In the genomic region with DNA sequence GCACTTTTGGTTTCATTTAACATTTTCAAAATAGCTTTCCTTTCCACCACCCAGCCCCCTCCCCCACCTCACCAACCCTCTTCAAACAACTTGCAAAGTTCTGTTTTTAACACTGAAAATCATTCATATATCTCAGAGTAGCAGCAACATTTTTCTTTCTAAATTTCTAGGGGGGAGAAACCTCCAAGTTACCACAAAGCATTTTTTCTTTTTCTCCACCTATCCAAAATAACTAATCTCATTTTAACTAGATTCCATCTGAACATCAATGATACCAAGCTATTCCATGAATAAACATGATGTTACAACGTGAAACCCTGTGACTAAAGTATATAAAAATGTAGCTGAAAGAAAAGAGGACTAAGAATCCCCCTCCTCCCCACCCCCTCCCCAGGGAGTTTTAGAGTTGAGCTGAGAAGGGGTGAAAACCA, we compare ENCODE assay signal across 11 cellular contexts. TPM values are rescaled to one million over a fixed set of nuclear protein-coding genes. Genes with fewer than 3 reads are reported as not detected.
A peak's percentile ranks its signal among the peaks of the same experiment; 100 is the strongest.
DNase-seq lines count a peak whose midpoint lies in the region; ATAC-seq and TF ChIP-seq lines count a peak whose summit lies in the region.
"Had no signal": no experiment of that assay in that cellular context is flagged by ENCODE, and none has a peak within 500 bp of the region (broad histone marks: within the 10 kb centered on the region; RNA-seq: fewer than 3 reads in every experiment).

No MANE protein-coding gene starts in this region.

- TF ChIP-seq CTCF in AG10803 (conservative IDR thresholded peaks at IDR 0.05; ENCODE audit: low read length) (no peak), HFF-Myc (IDR thresholded peaks at IDR 0.05; ENCODE audit: low read depth, low read length, missing control alignments) (no peak), GM13976 (IDR thresholded peaks at IDR 0.05; ENCODE audit: borderline replicate concordance, control extremely low read depth, extremely low read depth, insufficient read depth, missing control alignments) (no peak)

- H3K27ac Mint-ChIP-seq in natural killer cell treated with Interleukin-12 subunit alpha and Interleukin-12 subunit beta and Interleukin-15 and Interleukin-18, amount 100 ng/mL, for 72 hours, result peak overlapping the region; percentile 76 to 83

- peaks cover 51 to 63% of the 10 kb centered on the region in 2 donors for H3K4me1 Mint-ChIP-seq in natural killer cell treated with Interleukin-12 subunit alpha and Interleukin-12 subunit beta and Interleukin-15 and Interleukin-18, amount 100 ng/mL, for 72 hours (ENCODE audit: low read depth in 2 of 2)

- H3K36me3 Mint-ChIP-seq in natural killer cell treated with Interleukin-12 subunit alpha and Interleukin-12 subunit beta and Interleukin-15 and Interleukin-18, amount 100 ng/mL, for 72 hours, result peaks cover 4% of the 10 kb centered on the region

- ATAC-seq in natural killer cell treated with Interleukin-12 subunit alpha and Interleukin-12 subunit beta and Interleukin-15 and Interleukin-18, amount 100 ng/mL, for 72 hours, result peak; percentile 41 to 45
- no peak for ATAC-seq in sciatic nerve

- intact Hi-C loops in sciatic nerve (cut with DNase I), result no loop called here

- no peaks in the 10 kb centered on the region for H3K9me3 Mint-ChIP-seq in natural killer cell treated with Interleukin-12 subunit alpha and Interleukin-12 subunit beta and Interleukin-15 and Interleukin-18, amount 100 ng/mL, for 72 hours

- H3K4me3 Mint-ChIP-seq in natural killer cell treated with Interleukin-12 subunit alpha and Interleukin-12 subunit beta and Interleukin-15 and Interleukin-18, amount 100 ng/mL, for 72 hours, result peak overlapping the region; percentile 67

- no peaks in the 10 kb centered on the region for H3K27me3 Mint-ChIP-seq in natural killer cell treated with Interleukin-12 subunit alpha and Interleukin-12 subunit beta and Interleukin-15 and Interleukin-18, amount 100 ng/mL, for 72 hours

- in situ Hi-C loops in GM13976 (cut with MboI; ENCODE audit: low sequenced_read_pairs, unreplicated experiment), result no loop called here

- H3K4me3 ChIP-seq in AG10803 (ENCODE audit: low read length) (peak overlapping the region; percentile 34), HFF-Myc (replicated peaks; ENCODE audit: low read depth, low read length) (peak overlapping the region; percentile 22)

- DNase-seq in AG10803 (ENCODE audit: low read depth) (peak; percentile 59), HFF-Myc (ENCODE audit: extremely low read depth, low read depth) (no peak), dedifferentiated amniotic fluid mesenchymal stem cell (ENCODE audit: extremely low spot score) (peak; percentile 50), middle frontal gyrus (ENCODE audit: extremely low spot score, low spot score) (no peak), DMS79 (lab: John Stamatoyannopoulos, UW) (no peak), sciatic nerve (ENCODE audit: low spot score) (no peak), GM13976 (ENCODE audit: low spot score) (no peak)
- DNase-seq in natural killer cell treated with Interleukin-12 subunit alpha and Interleukin-12 subunit beta and Interleukin-15 and Interleukin-18, amount 100 ng/mL, for 72 hours (ENCODE audit: low spot score), result no peak
- DNase-seq: DMS 273 treated with DMSO at 0.1 percent for 48 hours; NCI-H345; stimulated activated CD4-positive, alpha-beta T cell treated with anti-CD3 and anti-CD28 coated beads, Interleukin-2, amount 100 ng/mL, for 48 hours had no signal

RNA-seq across cellular contexts. Expression of gene LDB2, which starts 5.3 kb away (rescaled TPM):
- total RNA-seq in natural killer cell treated with Interleukin-12 subunit alpha and Interleukin-12 subunit beta and Interleukin-15 and Interleukin-18, amount 100 ng/mL, for 72 hours, result 1 to 10 TPM in 1 of 2 donors, under 1 TPM in 1; 0.64 to 1.4 TPM
- total RNA-seq in sciatic nerve, result 104 TPM

Comparison
In these comparisons a context has a peak if more than half of its experiments do, and no peak if none do; other contexts are left out.
1. DNase-seq: peak in AG10803 (single experiment) and dedifferentiated amniotic fluid mesenchymal stem cell (single experiment); none in HFF-Myc (single experiment), natural killer cell treated with Interleukin-12 subunit alpha and Interleukin-12 subunit beta and Interleukin-15 and Interleukin-18, amount 100 ng/mL, for 72 hours (single experiment), middle frontal gyrus (single experiment), DMS79 (single experiment), sciatic nerve (single experiment) and GM13976 (single experiment).
2. RNA of gene LDB2, which starts 5.3 kb away (total RNA-seq): 104 TPM in sciatic nerve (single experiment); 0.64 to 1.4 TPM in natural killer cell treated with Interleukin-12 subunit alpha and Interleukin-12 subunit beta and Interleukin-15 and Interleukin-18, amount 100 ng/mL, for 72 hours; every median in the first group is over 10 times any median in the second.